In genomic region chr14:50039734-50040400, GRCh38 we compare ENCODE assay signal across 8 cellular contexts.
DNase-seq lines count a peak whose midpoint lies in the region; TF ChIP-seq lines count a peak whose summit lies in the region.

No MANE protein-coding gene starts in this region.

- H3K27ac ChIP-seq in neuronal stem cell (replicated peaks; ENCODE audit: low read length) = no peak overlapping the region

- peaks cover 0 to 5% (median 2%) of the 10 kb centered on the region in 3 experiments for H3K27me3 ChIP-seq in neuronal stem cell (ENCODE audit: control insufficient read depth in 3 of 3, insufficient read depth in 3 of 3, low read depth in 1 of 3, low read length in 3 of 3)

- in situ Hi-C loops in Caki2 (cut with HindIII; ENCODE audit: low pct_unique_long_range_greater_than_20kb, low sequenced_read_pairs) = no loop called here

- no peak overlapping the region for H3K18ac ChIP-seq in neuronal stem cell (ENCODE audit: low read length)

- H3K79me1 ChIP-seq in neuronal stem cell (ENCODE audit: low read depth, low read length) = no peaks in the 10 kb centered on the region

- H3K14ac ChIP-seq in neuronal stem cell (ENCODE audit: low read length) = peak overlapping the region; percentile 92

- no peak overlapping the region for H2AK5ac ChIP-seq in neuronal stem cell (ENCODE audit: low read depth, low read length)

- no peak overlapping the region for H2BK15ac ChIP-seq in neuronal stem cell (ENCODE audit: low read length)

- no peak overlapping the region for H2BK120ac ChIP-seq in neuronal stem cell (ENCODE audit: low read depth, low read length)

- peak; percentile 42 for DNase-seq in Caki2 (ENCODE audit: low read depth)
- peak; percentile 85 for DNase-seq in NB4 (ENCODE audit: low read depth)
- DNase-seq in cardiac fibroblast (ENCODE audit: low read depth in 2 of 2) = peak; percentile 67 to 79
- no peak for DNase-seq in neuronal stem cell (ENCODE audit: low spot score)
- no peak for DNase-seq in GDM1 (lab: John Stamatoyannopoulos, UW)
- DNase-seq in NCI-H2171 (lab: John Stamatoyannopoulos, UW) = no peak
- DNase-seq in NCI-H69 (lab: John Stamatoyannopoulos, UW) = no peak
- DNase-seq in effector CD8-positive, alpha-beta T cell (lab: John Stamatoyannopoulos, UW) = no peak

- no peak for TF ChIP-seq CTCF in NB4 (IDR thresholded peaks at IDR 0.05; ENCODE audit: low read depth, low read length)
- TF ChIP-seq CTCF in cardiac fibroblast (IDR thresholded peaks at IDR 0.05; ENCODE audit: low read depth, low read length) = no peak

- peak overlapping the region; percentile 63 for H2AFZ ChIP-seq in neuronal stem cell (ENCODE audit: low read length)

- no peak overlapping the region for H2BK12ac ChIP-seq in neuronal stem cell (ENCODE audit: low read length)

- H4K8ac ChIP-seq in neuronal stem cell (ENCODE audit: low read depth, low read length) = no peak overlapping the region

- H2BK5ac ChIP-seq in neuronal stem cell (ENCODE audit: low read length) = no peak overlapping the region

- WGBS in neuronal stem cell (ENCODE audit: extremely low coverage in 2 of 2, insufficient read length in 2 of 2, insufficient replicate concordance in 1 of 2), 2 donors = no CpG with 5 or more reads among the region's 9 CpGs

- no peak overlapping the region for H4K91ac ChIP-seq in neuronal stem cell (ENCODE audit: low read depth, low read length, poor library complexity)

- no peaks in the 10 kb centered on the region for H3K4me1 ChIP-seq in neuronal stem cell (ENCODE audit: control insufficient read depth in 2 of 2, insufficient read depth in 1 of 2, low read depth in 1 of 2, low read length in 2 of 2)

- H3K4me2 ChIP-seq in neuronal stem cell (ENCODE audit: insufficient read depth, low read length, poor library complexity, severe bottlenecking) = no peak overlapping the region

- TF ChIP-seq POLR2A in NB4 (IDR thresholded peaks at IDR 0.05; ENCODE audit: extremely low read depth, insufficient read length) = no peak

- no peak overlapping the region for H3K9ac ChIP-seq in neuronal stem cell (ENCODE audit: low read depth, low read length, poor library complexity)

- no peak overlapping the region for H3K23ac ChIP-seq in neuronal stem cell (ENCODE audit: low read depth, low read length, poor library complexity)

- no peak overlapping the region for H3K4ac ChIP-seq in neuronal stem cell (ENCODE audit: low read length)

- H3K4me3 ChIP-seq in NB4 (ENCODE audit: low read depth, low read length) (no peak overlapping the region), cardiac fibroblast (replicated peaks in 1 of 2; ENCODE audit: low read depth in 2 of 2, low read length in 2 of 2) (no peak overlapping the region), neuronal stem cell (ENCODE audit: low read length in 2 of 2) (no peak overlapping the region)

- H3K36me3 ChIP-seq in neuronal stem cell (replicated peaks in 1 of 2; ENCODE audit: control insufficient read depth in 2 of 2, insufficient read depth in 2 of 2, low read length in 2 of 2) = no peaks in the 10 kb centered on the region

- H3K9me3 ChIP-seq in neuronal stem cell (replicated peaks in 1 of 2; ENCODE audit: control insufficient read depth in 2 of 2, insufficient read depth in 1 of 2, low read depth in 1 of 2, low read length in 2 of 2) = no peaks in the 10 kb centered on the region

Comparison
In these comparisons a context has a peak if more than half of its experiments do, and no peak if none do; other contexts are left out.
1. DNase-seq: peak in Caki2 (single experiment), NB4 (single experiment) and cardiac fibroblast (2 of 2); none in neuronal stem cell (single experiment), GDM1 (single experiment), NCI-H2171 (single experiment), NCI-H69 (single experiment) and effector CD8-positive, alpha-beta T cell (single experiment).